In the genomic region with DNA sequence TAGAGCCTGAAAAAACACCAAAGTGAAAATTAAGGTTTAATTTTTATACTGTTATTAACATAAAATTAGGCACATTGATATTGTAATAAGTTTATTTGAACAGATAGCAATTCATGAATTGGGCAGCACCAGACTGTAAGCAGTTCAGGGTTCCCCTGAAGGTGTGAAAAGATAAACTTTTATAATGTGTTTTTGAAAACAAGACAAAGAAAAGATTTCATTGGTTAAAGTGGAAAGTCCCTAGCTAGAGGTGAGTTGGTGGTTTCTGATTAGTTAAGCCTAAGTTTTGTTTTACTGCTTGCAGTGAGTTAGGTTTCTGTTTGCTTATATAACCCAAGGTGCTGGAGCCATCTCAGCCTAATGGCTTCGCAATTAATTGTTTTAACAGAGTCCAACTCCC, we compare ENCODE assay signal across 1 cellular context.
TF ChIP-seq lines count a peak whose summit lies in the region.

No MANE protein-coding gene starts in this region.

TF ChIP-seq in K562, 482 proteins besides CTCF, POLR2A, EP300 and RAD21 (continued from another document):
- TF ChIP-seq, protein P1, sequence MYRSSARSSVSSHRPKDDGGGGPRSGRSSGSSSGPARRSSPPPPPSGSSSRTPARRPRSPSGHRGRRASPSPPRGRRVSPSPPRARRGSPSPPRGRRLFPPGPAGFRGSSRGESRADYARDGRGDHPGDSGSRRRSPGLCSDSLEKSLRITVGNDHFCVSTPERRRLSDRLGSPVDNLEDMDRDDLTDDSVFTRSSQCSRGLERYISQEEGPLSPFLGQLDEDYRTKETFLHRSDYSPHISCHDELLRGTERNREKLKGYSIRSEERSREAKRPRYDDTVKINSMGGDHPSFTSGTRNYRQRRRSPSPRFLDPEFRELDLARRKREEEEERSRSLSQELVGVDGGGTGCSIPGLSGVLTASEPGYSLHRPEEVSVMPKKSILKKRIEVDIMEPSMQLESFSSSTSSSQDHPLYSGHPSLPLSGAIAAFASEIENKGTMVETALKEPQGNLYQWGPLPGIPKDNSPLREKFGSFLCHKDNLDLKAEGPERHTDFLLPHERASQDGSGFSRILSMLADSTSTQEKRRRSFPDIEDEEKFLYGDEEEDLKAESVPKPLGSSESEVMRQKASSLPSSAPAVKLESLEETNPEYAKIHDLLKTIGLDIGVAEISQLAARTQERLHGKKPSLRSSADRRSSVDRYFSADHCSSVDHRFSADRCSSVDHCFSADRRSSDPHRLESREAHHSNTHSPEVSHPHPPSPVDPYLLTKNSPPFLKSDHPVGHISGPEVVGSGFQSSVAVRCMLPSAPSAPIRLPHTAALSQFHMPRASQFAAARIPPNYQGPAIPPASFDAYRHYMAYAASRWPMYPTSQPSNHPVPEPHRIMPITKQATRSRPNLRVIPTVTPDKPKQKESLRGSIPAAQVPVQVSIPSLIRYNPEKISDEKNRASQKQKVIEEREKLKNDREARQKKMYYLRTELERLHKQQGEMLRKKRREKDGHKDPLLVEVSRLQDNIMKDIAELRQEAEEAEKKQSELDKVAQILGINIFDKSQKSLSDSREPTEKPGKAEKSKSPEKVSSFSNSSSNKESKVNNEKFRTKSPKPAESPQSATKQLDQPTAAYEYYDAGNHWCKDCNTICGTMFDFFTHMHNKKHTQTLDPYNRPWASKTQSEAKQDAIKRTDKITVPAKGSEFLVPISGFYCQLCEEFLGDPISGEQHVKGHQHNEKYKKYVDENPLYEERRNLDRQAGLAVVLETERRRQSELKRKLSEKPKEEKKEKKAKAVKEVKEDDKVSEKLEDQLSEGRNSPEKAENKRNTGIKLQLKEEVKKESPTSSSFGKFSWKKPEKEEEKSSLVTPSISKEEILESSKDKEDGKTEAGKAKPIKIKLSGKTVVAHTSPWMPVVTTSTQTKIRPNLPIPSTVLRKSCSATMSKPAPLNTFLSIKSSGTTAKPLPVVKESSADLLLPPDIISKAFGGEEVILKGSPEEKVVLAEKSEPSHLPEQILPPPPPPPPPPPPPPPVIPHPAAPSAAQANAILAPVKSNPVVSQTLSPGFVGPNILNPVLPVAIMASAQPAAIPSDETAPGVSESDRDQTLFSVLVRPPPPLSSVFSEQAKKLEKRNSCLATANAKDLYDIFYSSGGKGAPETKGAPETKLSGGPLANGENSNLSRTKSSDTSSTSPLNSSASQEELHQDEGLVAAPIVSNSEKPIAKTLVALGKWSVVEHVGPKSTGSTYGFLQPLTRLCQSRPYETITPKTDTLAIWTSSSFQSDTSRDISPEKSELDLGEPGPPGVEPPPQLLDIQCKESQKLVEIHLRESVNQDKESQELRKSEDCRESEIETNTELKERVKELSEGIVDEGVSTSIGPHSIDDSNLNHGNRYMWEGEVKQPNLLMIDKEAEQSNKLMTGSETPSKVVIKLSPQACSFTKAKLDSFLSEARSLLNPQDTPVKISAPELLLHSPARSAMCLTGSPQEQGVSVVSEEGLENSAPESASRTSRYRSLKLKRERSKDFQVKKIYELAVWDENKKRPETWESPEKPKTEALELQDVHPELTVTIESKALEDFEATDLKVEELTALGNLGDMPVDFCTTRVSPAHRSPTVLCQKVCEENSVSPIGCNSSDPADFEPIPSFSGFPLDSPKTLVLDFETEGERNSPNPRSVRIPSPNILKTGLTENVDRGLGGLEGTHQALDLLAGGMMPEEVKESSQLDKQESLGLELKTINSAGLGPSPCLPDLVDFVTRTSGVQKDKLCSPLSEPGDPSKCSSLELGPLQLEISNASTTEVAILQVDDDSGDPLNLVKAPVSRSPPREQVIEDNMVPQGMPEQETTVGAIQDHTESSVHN (IDR thresholded peaks at IDR 0.05; ENCODE audit: borderline replicate concordance in 1 of 2, low read depth in 1 of 2) = no peak
